Comparison of ENCODE assay signal across 12 cellular contexts in the genomic region with DNA sequence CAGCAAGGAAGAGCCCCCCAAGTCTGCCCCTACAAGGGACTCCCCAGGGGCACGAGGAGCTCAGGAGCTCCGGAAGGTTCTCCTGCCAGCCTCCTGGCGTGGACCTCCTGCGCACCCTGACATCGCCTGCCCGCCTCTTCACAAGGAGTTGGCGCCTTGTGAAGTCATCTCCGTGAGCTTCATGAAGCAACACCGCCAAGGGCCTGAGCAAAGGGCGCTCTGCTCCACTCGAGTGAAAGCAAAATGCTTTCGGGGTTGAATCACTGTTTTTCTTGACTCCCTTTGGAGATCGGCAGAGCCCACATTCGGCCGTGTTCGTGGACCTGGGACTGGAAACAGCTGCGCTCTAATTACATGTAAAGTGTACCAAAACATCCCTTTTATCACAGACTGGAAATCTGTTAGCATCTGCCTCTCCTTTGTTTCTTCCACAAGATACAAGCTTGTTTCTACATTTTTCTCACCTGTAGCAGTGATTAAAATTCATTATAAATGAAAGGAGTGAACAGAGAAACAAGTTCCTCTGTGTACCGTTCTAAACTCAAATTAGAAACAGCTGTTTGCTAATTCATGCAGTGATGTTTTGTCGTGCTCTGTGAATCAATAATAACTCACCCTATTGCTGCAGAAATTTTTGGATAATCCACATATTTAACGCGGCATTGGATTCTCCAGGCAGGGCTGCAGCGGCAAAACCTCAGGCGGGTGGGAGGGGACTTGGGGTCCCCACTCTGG.
DNase-seq lines count a peak whose midpoint lies in the region; ATAC-seq, FAIRE-seq and TF ChIP-seq lines count a peak whose summit lies in the region.
"Had no signal": no experiment of that assay in that cellular context is flagged by ENCODE, and none has a peak within 500 bp of the region (broad histone marks: within the 10 kb centered on the region; RNA-seq: fewer than 3 reads in every experiment).

No MANE protein-coding gene starts in this region.

- TF ChIP-seq CTCF in AG10803 (conservative IDR thresholded peaks at IDR 0.05; ENCODE audit: low read length) = no peak
- no peak for TF ChIP-seq CTCF in heart right ventricle (IDR thresholded peaks at IDR 0.05)
- no peak for TF ChIP-seq CTCF in psoas muscle (IDR thresholded peaks at IDR 0.05)

- FAIRE-seq in GM19239 (lab: Jason Lieb, UNC) = no peak
- FAIRE-seq: colon, D721Med had no signal

- ATAC-seq in heart right ventricle (peak in 6 of 8 donors; percentile 67 to 88 (median 74)), psoas muscle (peak in 2 of 4 donors; percentile 45 to 61), GM21360 (IDR thresholded peaks at IDR 0.05; ENCODE audit: unreplicated experiment) (no peak), HG03045 (IDR thresholded peaks at IDR 0.05; ENCODE audit: unreplicated experiment) (no peak)

- H3K9me3 ChIP-seq in adipocyte (ENCODE audit: control insufficient read depth, low read length) = peaks cover 13% of the 10 kb centered on the region
- H3K9me3 ChIP-seq in heart right ventricle = peaks cover 0 to 24% (median 10%) of the 10 kb centered on the region in 11 donors
- peaks cover 10% of the 10 kb centered on the region for H3K9me3 ChIP-seq in psoas muscle

- DNase-seq in AG10803 (ENCODE audit: low read depth) (peak; percentile 63), adipocyte (ENCODE audit: low read depth) (peak; percentile 96), heart right ventricle (peak; percentile 40 to 56), psoas muscle (peak; percentile 69 to 79), GM19239 (ENCODE audit: insufficient read length, low spot score) (no peak)
- no peak for DNase-seq in effector CD8-positive, alpha-beta T cell (lab: John Stamatoyannopoulos, UW)
- DNase-seq: nucleus accumbens, T1000 had no signal

- H3K27ac ChIP-seq in heart right ventricle (peak overlapping the region; percentile 27 to 67 (median 46)), psoas muscle (no peak overlapping the region)

- H3K27me3 ChIP-seq in adipocyte (replicated peaks; ENCODE audit: control insufficient read depth, insufficient read depth, low read length) (no peaks in the 10 kb centered on the region), heart right ventricle (no peaks in the 10 kb centered on the region), psoas muscle (ENCODE audit: insufficient read depth in 3 of 3, low read length in 2 of 3) (no peaks in the 10 kb centered on the region)

- 70 to 73% methylated on average over 23 of the region's 23 CpGs for WGBS in heart right ventricle, 2 donors
- 66 to 71% (median 69%) methylated on average over 23 of the region's 23 CpGs for WGBS in psoas muscle, 3 donors

- intact Hi-C loops in heart right ventricle (cut with DNase I) = loop anchor here in 1 of 10 donors (10.0 kb wide), 1 partner anchor 92 kb away; no protein-coding TSS in a partner anchor
- intact Hi-C loops in psoas muscle (cut with DNase I) = no loop called here

- H3K36me3 ChIP-seq in adipocyte (ENCODE audit: control insufficient read depth, insufficient read depth, low read length, severe bottlenecking) (no peaks in the 10 kb centered on the region), heart right ventricle (peaks cover 0 to 2% (median 0%) of the 10 kb centered on the region in 9 donors), psoas muscle (ENCODE audit: insufficient read depth in 1 of 2, low read depth in 1 of 2) (no peaks in the 10 kb centered on the region)

- H3K4me1 ChIP-seq in adipocyte (ENCODE audit: control insufficient read depth, insufficient read depth, low read length) = peaks cover 19% of the 10 kb centered on the region
- peaks cover 0 to 21% (median 0%) of the 10 kb centered on the region in 9 donors for H3K4me1 ChIP-seq in heart right ventricle
- no peaks in the 10 kb centered on the region for H3K4me1 ChIP-seq in psoas muscle

- H3K4me3 ChIP-seq in AG10803 (ENCODE audit: low read length) (peak overlapping the region; percentile 1; the same call in 1 of the 2 replicates), adipocyte (ENCODE audit: low read length) (peak overlapping the region; percentile 71), heart right ventricle (peak overlapping the region in 1 of 10 donors; percentile 17), psoas muscle (no peak overlapping the region)

- peak overlapping the region; percentile 57 for H3K9ac ChIP-seq in adipocyte (ENCODE audit: low read length)

Comparison
In these comparisons a context has a peak if more than half of its experiments do, and no peak if none do; other contexts are left out.
1. DNase-seq: peak in AG10803 (single experiment), adipocyte (single experiment), heart right ventricle (2 of 2) and psoas muscle (2 of 2); none in GM19239 (single experiment) and effector CD8-positive, alpha-beta T cell (single experiment).
2. ATAC-seq: peak in heart right ventricle (6 of 8); none in GM21360 (single experiment) and HG03045 (single experiment).